8 cellular contexts compared by ENCODE assay signal in the genomic region with DNA sequence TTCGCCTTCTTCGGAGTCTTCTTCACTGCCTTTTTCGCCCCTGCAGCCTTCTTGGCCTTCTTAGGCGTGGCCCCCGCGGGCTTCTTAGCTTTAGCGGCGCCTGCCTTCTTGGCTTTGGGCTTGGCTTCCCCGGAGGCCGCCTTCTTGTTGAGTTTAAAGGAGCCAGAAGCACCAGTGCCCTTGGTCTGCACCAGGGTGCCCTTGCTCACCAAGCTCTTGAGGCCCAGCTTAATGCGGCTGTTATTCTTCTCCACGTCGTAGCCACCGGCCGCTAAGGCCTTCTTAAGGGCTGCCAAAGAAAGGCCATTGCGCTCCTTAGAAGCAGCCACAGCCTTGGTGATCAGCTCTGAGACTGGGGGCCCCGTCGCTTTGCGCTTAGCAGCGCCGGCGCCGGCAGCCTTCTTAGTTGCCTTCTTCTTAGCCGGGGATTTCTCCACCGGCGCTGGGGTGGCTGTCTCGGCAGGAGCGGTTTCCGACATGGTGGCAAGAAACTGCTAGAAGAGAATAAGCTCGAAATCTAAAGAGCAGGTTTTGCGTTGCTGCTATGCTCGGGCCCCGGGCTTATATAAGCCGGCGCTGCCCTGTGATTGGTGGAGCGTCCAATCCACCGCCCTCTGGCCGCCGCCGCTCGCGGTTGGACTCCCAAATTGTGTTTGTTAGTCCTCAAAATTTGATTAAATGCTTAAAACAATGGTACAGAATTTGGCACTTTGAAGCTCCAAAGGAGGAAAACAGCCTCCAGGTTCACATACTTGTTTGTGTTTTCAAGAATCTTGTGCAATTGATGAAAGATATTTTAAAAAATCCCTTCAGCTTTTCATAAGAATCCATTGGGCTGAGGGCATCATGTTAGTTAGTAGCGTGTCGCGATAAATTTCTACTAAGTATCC. TPM values are rescaled to one million over a fixed set of nuclear protein-coding genes. Genes with fewer than 3 reads are reported as not detected.
DNase-seq lines count a peak whose midpoint lies in the region; ATAC-seq and TF ChIP-seq lines count a peak whose summit lies in the region.

No MANE protein-coding gene starts in this region.

- DNase-seq in SHP77 (lab: John Stamatoyannopoulos, UW) (peak; percentile 91 to 92), SHP77 treated with DMSO at 0.1 percent for 48 hours (lab: John Stamatoyannopoulos, UW) (no peak), HuH-7 (ENCODE audit: low spot score) (peak; percentile 53), RWPE2 (ENCODE audit: low spot score) (peak; percentile 81), Right ventricle myocardium inferior (ENCODE audit: missing footprints) (peak; percentile 87), pons (ENCODE audit: low spot score) (peak; percentile 34)
- DNase-seq in activated naive CD4-positive, alpha-beta T cell treated with Interleukin-2 at 50 U/mL for 16 hours, result peak; percentile 54

- no peaks in the 10 kb centered on the region for H3K9me3 ChIP-seq in RWPE2 (ENCODE audit: severe bottlenecking)

- H3K4me1 ChIP-seq in RWPE2 (ENCODE audit: insufficient read depth, poor library complexity, severe bottlenecking), result peaks cover 5% of the 10 kb centered on the region

- H3K36me3 ChIP-seq in RWPE2 (ENCODE audit: low read depth), result no peaks in the 10 kb centered on the region

- no peaks in the 10 kb centered on the region for H3K27me3 ChIP-seq in RWPE2 (ENCODE audit: insufficient read depth, poor library complexity, severe bottlenecking)

- peak; percentile 28 for ATAC-seq in RWPE2 (ENCODE audit: low read depth)
- peak; percentile 64 for ATAC-seq in Right ventricle myocardium inferior
- ATAC-seq in HG03469 (IDR thresholded peaks at IDR 0.05; ENCODE audit: unreplicated experiment), result no peak

- peak overlapping the region; percentile 92 for H3K27ac ChIP-seq in RWPE2 (ENCODE audit: poor library complexity, severe bottlenecking)

- intact Hi-C loops in Right ventricle myocardium inferior (cut with DNase I), result loop anchor here (5.0 kb wide), 2 partner anchors 35 to 45 kb away; a partner anchor contains a TSS

- H3K4me3 ChIP-seq in RWPE2 (ENCODE audit: severe bottlenecking), result peak overlapping the region; percentile 47

- no peak for TF ChIP-seq CTCF in RWPE2 (IDR thresholded peaks at IDR 0.05; ENCODE audit: poor library complexity, severe bottlenecking)

RNA-seq across cellular contexts. Expression of gene OR2B2, which starts 44.9 kb away (rescaled TPM):
- total RNA-seq in Right ventricle myocardium inferior, result not detected
